19 cellular contexts compared by ENCODE assay signal in genomic region chr10:87551324-87551723, GRCh38.
"Had no signal": no experiment of that assay in that cellular context is flagged by ENCODE, and none has a peak within 500 bp of the region (broad histone marks: within the 10 kb centered on the region; RNA-seq: fewer than 3 reads in every experiment).

No MANE protein-coding gene starts in this region.

- H3K27ac ChIP-seq: heart right ventricle, neutrophil, pancreas, right lobe of liver had no signal

- H3K9me3 ChIP-seq: heart right ventricle, neutrophil, pancreas, right lobe of liver, upper lobe of left lung had no signal

- DNase-seq: activated CD4-positive, alpha-beta T cell treated with anti-CD3 and anti-CD28 coated beads, Interleukin-2, amount 10 ng/mL, durations not matched to agents 7 days and 5 days; activated CD8-positive, alpha-beta T cell treated with anti-CD3 and anti-CD28 coated beads, Interleukin-2, amount 10 ng/mL, durations not matched to agents 7 days and 5 days; activated naive CD4-positive, alpha-beta T cell; amygdala; cortex of kidney; heart right ventricle; left colon; pancreas; right lobe of liver; small intestine; stimulated activated CD4-positive, alpha-beta T cell treated with anti-CD3 and anti-CD28 coated beads, Interleukin-15, amount 100 ng/mL, for 24 hours; stimulated activated CD8-positive, alpha-beta memory T cell treated with anti-CD3 and anti-CD28 coated beads, Interleukin-4, amount 100 ng/mL, for 48 hours; stimulated activated naive CD4-positive, alpha-beta T cell; upper lobe of left lung had no signal

- ATAC-seq: activated CD8-positive, alpha-beta T cell treated with anti-CD3 and anti-CD28 coated beads, Interleukin-2, amount 10 ng/mL, durations not matched to agents 7 days and 5 days; heart right ventricle; left colon; pancreas had no signal

- H3K27me3 Mint-ChIP-seq: activated CD4-positive, alpha-beta T cell treated with anti-CD3 and anti-CD28 coated beads, Interleukin-2, amount 10 ng/mL, durations not matched to agents 7 days and 5 days; activated naive CD8-positive, alpha-beta T cell; memory B cell had no signal

- H3K36me3 ChIP-seq: neutrophil had no signal

- H3K27me3 ChIP-seq: heart right ventricle, neutrophil, pancreas, right lobe of liver, upper lobe of left lung had no signal

- H3K4me3 ChIP-seq: heart right ventricle, pancreas, right lobe of liver, upper lobe of left lung had no signal

- H3K9me3 Mint-ChIP-seq: activated CD4-positive, alpha-beta T cell treated with anti-CD3 and anti-CD28 coated beads, Interleukin-2, amount 10 ng/mL, durations not matched to agents 7 days and 5 days; activated T-helper 2 cell treated with anti-CD3 and anti-CD28 coated beads, Interferon-gamma antibody, Interleukin-2, Interleukin-4, amounts not matched to agents 10 μg/mL and 5 μg/mL and 100 μg/mL, durations not matched to agents 14 hours and 24 hours and 36 hours; memory B cell; nephron had no signal

- H3K27ac Mint-ChIP-seq: activated CD4-positive, alpha-beta T cell treated with anti-CD3 and anti-CD28 coated beads, Interleukin-2, amount 10 ng/mL, durations not matched to agents 7 days and 5 days; activated CD8-positive, alpha-beta T cell treated with anti-CD3 and anti-CD28 coated beads, Interleukin-2, amount 10 ng/mL, durations not matched to agents 7 days and 5 days; activated naive CD8-positive, alpha-beta T cell; activated T-helper 2 cell treated with anti-CD3 and anti-CD28 coated beads, Interferon-gamma antibody, Interleukin-2, Interleukin-4, amounts not matched to agents 10 μg/mL and 5 μg/mL and 100 μg/mL, durations not matched to agents 14 hours and 24 hours and 36 hours; memory B cell; nephron had no signal

- H3K4me1 Mint-ChIP-seq: memory B cell, nephron had no signal

- H3K4me3 Mint-ChIP-seq: activated CD4-positive, alpha-beta T cell treated with anti-CD3 and anti-CD28 coated beads, Interleukin-2, amount 10 ng/mL, durations not matched to agents 7 days and 5 days; activated CD8-positive, alpha-beta T cell treated with anti-CD3 and anti-CD28 coated beads, Interleukin-2, amount 10 ng/mL, durations not matched to agents 7 days and 5 days; activated naive CD8-positive, alpha-beta T cell; memory B cell; nephron had no signal
